9 cellular contexts compared by ENCODE assay signal in genomic region chr3:20060924-20061323, GRCh38. TPM values are rescaled to one million over a fixed set of nuclear protein-coding genes. Genes with fewer than 3 reads are reported as not detected.
DNase-seq lines count a peak whose midpoint lies in the region; ATAC-seq, FAIRE-seq and TF ChIP-seq lines count a peak whose summit lies in the region.
"Had no signal": no experiment of that assay in that cellular context is flagged by ENCODE, and none has a peak within 500 bp of the region (broad histone marks: within the 10 kb centered on the region; RNA-seq: fewer than 3 reads in every experiment).

No MANE protein-coding gene starts in this region.

- intact Hi-C loops in uterus (cut with DNase I; ENCODE audit: low total_unique reads) = no loop called here

- peak; percentile 55 for ATAC-seq in GM18502 (IDR thresholded peaks at IDR 0.05; ENCODE audit: poor library complexity, unreplicated experiment)
- ATAC-seq in HG02610 (IDR thresholded peaks at IDR 0.05; ENCODE audit: unreplicated experiment) = peak; percentile 59
- no peak for ATAC-seq in foreskin keratinocyte

- H3K27me3 ChIP-seq in foreskin keratinocyte = no peaks in the 10 kb centered on the region
- no peaks in the 10 kb centered on the region for H3K27me3 ChIP-seq in uterus

- TF ChIP-seq POLR2A in uterus (IDR thresholded peaks at IDR 0.05) = no peak

- no peak overlapping the region for H3K4me3 ChIP-seq in uterus

- H3K4me1 ChIP-seq in foreskin keratinocyte = peaks cover 36% of the 10 kb centered on the region
- peaks cover 0 to 9% of the 10 kb centered on the region in 2 donors for H3K4me1 ChIP-seq in uterus

- H3K9me3 ChIP-seq in uterus = no peaks in the 10 kb centered on the region

- FAIRE-seq in HTR-8/SVneo (lab: Jason Lieb, UNC) = no peak

- H3K36me3 ChIP-seq in uterus = no peaks in the 10 kb centered on the region

- DNase-seq in OCI-M1 (lab: John Stamatoyannopoulos, UW) (peak; percentile 64), foreskin keratinocyte (peak in 1 of 2 donors; percentile 59), uterus (no peak), HTR-8/SVneo (ENCODE audit: insufficient read length, low spot score) (no peak), HPDE6-E6E7 (ENCODE audit: extremely low spot score) (no peak), NCI-H69 (lab: John Stamatoyannopoulos, UW) (no peak)

- peak overlapping the region; percentile 51 for H3K27ac ChIP-seq in foreskin keratinocyte
- H3K27ac ChIP-seq in uterus = peak overlapping the region; percentile 56 to 69

- TF ChIP-seq CTCF in foreskin keratinocyte (conservative IDR thresholded peaks at IDR 0.05) (no peak), uterus (IDR thresholded peaks at IDR 0.05) (no peak)

RNA-seq across cellular contexts. Expression of gene KAT2B, which starts 20.7 kb away (rescaled TPM):
- 4.5 and 6.9 TPM in 2 replicates for total RNA-seq in foreskin keratinocyte
- 0.95 and 1.2 TPM in 2 replicates for polyA plus RNA-seq in foreskin keratinocyte
- 10 to 100 TPM; 12.8 to 52.1 (median 35.2) TPM for total RNA-seq in uterus

RNA-seq across cellular contexts. Expression of gene PP2D1, which starts 48.9 kb away (rescaled TPM):
- total RNA-seq in foreskin keratinocyte = not detected in 2 replicates
- not detected in 2 replicates for polyA plus RNA-seq in foreskin keratinocyte
- total RNA-seq in uterus = not detected
- total RNA-seq: subcutaneous adipose tissue had no signal
